Comparison of ENCODE assay signal across 6 cellular contexts in genomic region chr10:100968839-100969174, GRCh38. TPM values are rescaled to one million over a fixed set of nuclear protein-coding genes. Genes with fewer than 3 reads are reported as not detected.
DNase-seq lines count a peak whose midpoint lies in the region; ATAC-seq and TF ChIP-seq lines count a peak whose summit lies in the region.

No MANE protein-coding gene starts in this region.

- H3K9ac ChIP-seq in Karpas-422 (ENCODE audit: low read length), result peak overlapping the region; percentile 61
- peak overlapping the region; percentile 62 for H3K9ac ChIP-seq in endocrine pancreas (ENCODE audit: control insufficient read depth, insufficient read depth, low read length)

- DNase-seq in Karpas-422, result no peak
- no peak for DNase-seq in sigmoid colon
- no peak for DNase-seq in T1000 (lab: John Stamatoyannopoulos, UW)
- no peak for DNase-seq in NCI-H2107 treated with DMSO at 0.1 percent for 48 hours (lab: John Stamatoyannopoulos, UW; ENCODE audit: unreplicated experiment)

- peak overlapping the region; percentile 84 for H3K4me2 ChIP-seq in Karpas-422 (ENCODE audit: low read depth, low read length, poor library complexity, severe bottlenecking)

- H3K79me2 ChIP-seq in Karpas-422 (ENCODE audit: low read length), result no peaks in the 10 kb centered on the region

- H3K9me2 ChIP-seq in Karpas-422 (replicated peaks; ENCODE audit: insufficient read depth, low read length), result no peaks in the 10 kb centered on the region

- no peak for TF ChIP-seq POLR2A in sigmoid colon (IDR thresholded peaks at IDR 0.05)

- H3K4me3 ChIP-seq in Karpas-422 (ENCODE audit: low read length) (peak overlapping the region; percentile 61; the same call in 1 of the 2 replicates), endocrine pancreas (ENCODE audit: control insufficient read depth, insufficient read depth, low read length) (no peak overlapping the region), sigmoid colon (peak overlapping the region; percentile 39 to 62 (median 53))

- H3K4me1 ChIP-seq in Karpas-422 (ENCODE audit: low read length) (peaks cover 11% of the 10 kb centered on the region), endocrine pancreas (ENCODE audit: control insufficient read depth, insufficient read depth, low read length) (peaks cover 6% of the 10 kb centered on the region), sigmoid colon (peaks cover 0 to 18% (median 17%) of the 10 kb centered on the region in 4 donors)

- 14 to 42% methylated on average over 9 of the region's 9 CpGs for WGBS in sigmoid colon, 2 donors

- TF ChIP-seq CTCF in sigmoid colon (IDR thresholded peaks at IDR 0.05), result no peak

- no peaks in the 10 kb centered on the region; the same call in 1 of the 2 replicates for H3K36me3 ChIP-seq in Karpas-422 (ENCODE audit: insufficient read depth, low read length)
- H3K36me3 ChIP-seq in endocrine pancreas (ENCODE audit: control insufficient read depth, insufficient read depth, low read length), result no peaks in the 10 kb centered on the region
- H3K36me3 ChIP-seq in sigmoid colon, result peaks cover 0 to 19% (median 0%) of the 10 kb centered on the region in 4 donors

- H3K27me3 ChIP-seq in Karpas-422 (ENCODE audit: low read length) (no peaks in the 10 kb centered on the region), endocrine pancreas (ENCODE audit: control insufficient read depth, insufficient read depth, low read length) (no peaks in the 10 kb centered on the region), sigmoid colon (peaks cover 0 to 10% (median 0%) of the 10 kb centered on the region in 3 donors)

- no peak for TF ChIP-seq EP300 in sigmoid colon (IDR thresholded peaks at IDR 0.05)

- H4K20me1 ChIP-seq in Karpas-422 (ENCODE audit: insufficient read depth, low read depth, low read length), result no peaks in the 10 kb centered on the region

- intact Hi-C loops in sigmoid colon (cut with DNase I), result loop anchor here (2.0 kb wide), 1 partner anchor 44 kb away; no protein-coding TSS in a partner anchor

- ATAC-seq in HG03095 (IDR thresholded peaks at IDR 0.05; ENCODE audit: unreplicated experiment), result no peak

- peak overlapping the region; percentile 69; the same call in 1 of the 2 replicates for H2AFZ ChIP-seq in Karpas-422 (ENCODE audit: low read length)

- no peaks in the 10 kb centered on the region for H3K9me3 ChIP-seq in Karpas-422 (ENCODE audit: low read length)
- no peaks in the 10 kb centered on the region for H3K9me3 ChIP-seq in endocrine pancreas (ENCODE audit: control insufficient read depth, low read length)
- H3K9me3 ChIP-seq in sigmoid colon, result no peaks in the 10 kb centered on the region

- H3K27ac ChIP-seq in Karpas-422 (ENCODE audit: low read length), result no peak overlapping the region
- no peak overlapping the region for H3K27ac ChIP-seq in sigmoid colon

RNA-seq across cellular contexts. Expression of gene SEMA4G, which starts 0.5 kb away (rescaled TPM):
- not detected in 2 replicates for total RNA-seq in Karpas-422 (2014; rRNA removed; shearing (Covaris generic); ENCODE audit: low replicate concordance)
- 1 to 10 TPM in 2 of 4 donors, under 1 TPM in 2; 0.49 to 2.2 (median 0.90) TPM for total RNA-seq in sigmoid colon
- polyA plus RNA-seq in sigmoid colon, result 10 to 100 TPM; 33.1 to 65.8 (median 41.4) TPM

RNA-seq across cellular contexts. Expression of gene MRPL43, which starts 18.5 kb away (rescaled TPM):
- 86.3 and 93.9 TPM in 2 replicates for total RNA-seq in Karpas-422 (2014; rRNA removed; shearing (Covaris generic); ENCODE audit: low replicate concordance)
- 100 to 1,000 TPM in 1 of 4 donors, 10 to 100 TPM in 3; 81.3 to 119 (median 91.7) TPM for total RNA-seq in sigmoid colon
- polyA plus RNA-seq in sigmoid colon, result 100 to 1,000 TPM in 1 of 3 donors, 10 to 100 TPM in 2; 73.8 to 111 (median 78.7) TPM

RNA-seq across cellular contexts. Expression of gene TWNK, which starts 18.5 kb away (rescaled TPM):
- 14.5 and 17.0 TPM in 2 replicates for total RNA-seq in Karpas-422 (2014; rRNA removed; shearing (Covaris generic); ENCODE audit: low replicate concordance)
- 1 to 10 TPM; 3.3 to 4.6 (median 4.1) TPM for total RNA-seq in sigmoid colon
- polyA plus RNA-seq in sigmoid colon, result 1 to 10 TPM; 2.4 to 9.0 (median 2.8) TPM

RNA-seq across cellular contexts. Expression of gene LZTS2, which starts 30.8 kb away (rescaled TPM):
- total RNA-seq in Karpas-422 (2014; rRNA removed; shearing (Covaris generic); ENCODE audit: low replicate concordance), result 11.3 and 23.9 TPM in 2 replicates
- 100 to 1,000 TPM in 3 of 4 donors, 10 to 100 TPM in 1; 82.3 to 169 (median 116) TPM for total RNA-seq in sigmoid colon
- 10 to 100 TPM; 10.9 to 36.7 (median 23.4) TPM for polyA plus RNA-seq in sigmoid colon

RNA-seq across cellular contexts. Expression of gene SLF2, which starts 56.0 kb away (rescaled TPM):
- 27.5 and 52.4 TPM in 2 replicates for total RNA-seq in Karpas-422 (2014; rRNA removed; shearing (Covaris generic); ENCODE audit: low replicate concordance)
- total RNA-seq in sigmoid colon, result 10 to 100 TPM; 31.8 to 49.9 (median 38.7) TPM
- 10 to 100 TPM in 1 of 3 donors, 1 to 10 TPM in 2; 3.2 to 12.1 (median 4.2) TPM for polyA plus RNA-seq in sigmoid colon
